ENCODE assay signal across 21 cellular contexts in genomic region chr10:9253121-9253520, GRCh38.
DNase-seq lines count a peak whose midpoint lies in the region; ATAC-seq, FAIRE-seq and TF ChIP-seq lines count a peak whose summit lies in the region.
"Had no signal": no experiment of that assay in that cellular context is flagged by ENCODE, and none has a peak within 500 bp of the region (broad histone marks: within the 10 kb centered on the region; RNA-seq: fewer than 3 reads in every experiment).

No MANE protein-coding gene starts in this region.

- intact Hi-C loops in A673 (cut with micrococcal nuclease; ENCODE audit: unreplicated experiment), result no loop called here

- no peaks in the 10 kb centered on the region for H3K9me3 ChIP-seq in A673 (ENCODE audit: low read depth, low read length, poor library complexity, severe bottlenecking)
- peaks cover 10% of the 10 kb centered on the region for H3K9me3 ChIP-seq in adipocyte (ENCODE audit: control insufficient read depth, low read length)
- H3K9me3 ChIP-seq: SJSA1, suprapubic skin had no signal

- FAIRE-seq in GM12892 (lab: Jason Lieb, UNC), result no peak
- FAIRE-seq: colon had no signal

- no peaks in the 10 kb centered on the region for H3K4me1 ChIP-seq in A673 (ENCODE audit: insufficient read depth, low read length, poor library complexity, severe bottlenecking)
- peaks cover 29% of the 10 kb centered on the region for H3K4me1 ChIP-seq in adipocyte (ENCODE audit: control insufficient read depth, insufficient read depth, low read length)
- H3K4me1 ChIP-seq: SJSA1, suprapubic skin had no signal

- H3K36me3 ChIP-seq in A673 (ENCODE audit: insufficient read depth, low read length, poor library complexity, severe bottlenecking) (no peaks in the 10 kb centered on the region), adipocyte (ENCODE audit: control insufficient read depth, insufficient read depth, low read length, severe bottlenecking) (no peaks in the 10 kb centered on the region)
- H3K36me3 ChIP-seq: SJSA1, suprapubic skin had no signal

- CTCF ChIA-PET in A673 (lab: Charles Lee), result no interaction called here

- DNase-seq in A673 (ENCODE audit: low spot score), result peak; percentile 8
- peak; percentile 5 for DNase-seq in HS-5 (ENCODE audit: low read depth)
- peak; percentile 32 for DNase-seq in adipocyte (ENCODE audit: low read depth)
- DNase-seq in fibroblast of pulmonary artery (ENCODE audit: low read depth), result peak; percentile 11
- no peak for DNase-seq in erythroblast (lab: John Stamatoyannopoulos, UW)
- DNase-seq in GM12892 (ENCODE audit: insufficient read length), result no peak
- DNase-seq: activated CD4-positive, alpha-beta T cell treated with anti-CD3 and anti-CD28 coated beads, Interleukin-2, amount 50 U/mL, for 48 hours; activated naive CD4-positive, alpha-beta T cell treated with anti-CD3 and anti-CD28 coated beads for 36 hours; aorta; CD8-positive, alpha-beta T cell; NCI-H1436; NCI-H2171; NCI-H69; retina; stimulated activated CD4-positive, alpha-beta T cell treated with anti-CD3 and anti-CD28 coated beads, Interleukin-15, amount 100 ng/mL, for 24 hours had no signal

- POLR2A ChIA-PET in A673 (lab: Charles Lee; ENCODE audit: low non-redundant PET), result no interaction called here

- no peak for ATAC-seq in HG03565 (IDR thresholded peaks at IDR 0.05; ENCODE audit: unreplicated experiment)
- no peak for ATAC-seq in HG02763 (IDR thresholded peaks at IDR 0.05; ENCODE audit: unreplicated experiment)
- ATAC-seq: CD8-positive, alpha-beta T cell; left lobe of liver had no signal

- H3K4me3 ChIP-seq in A673 (ENCODE audit: low read depth, low read length, poor library complexity, severe bottlenecking) (no peak overlapping the region), adipocyte (ENCODE audit: low read length) (peak overlapping the region; percentile 9), fibroblast of pulmonary artery (replicated peaks; ENCODE audit: low read depth, low read length) (no peak overlapping the region)
- H3K4me3 ChIP-seq: SJSA1, suprapubic skin had no signal

- peak overlapping the region; percentile 14 for H3K9ac ChIP-seq in adipocyte (ENCODE audit: low read length)

- TF ChIP-seq POLR2A in erythroblast (IDR thresholded peaks at IDR 0.05; ENCODE audit: low read length) (no peak), GM12892 (IDR thresholded peaks at IDR 0.05; ENCODE audit: low read depth, low read length) (no peak)

- BruUV-seq in A673 (replicated peaks; lab: Mats Ljungman, UMichigan), result no TSS peak

- H3K27me3 ChIP-seq in A673 (replicated peaks; ENCODE audit: insufficient read depth, low read depth, low read length, poor library complexity) (no peaks in the 10 kb centered on the region), adipocyte (replicated peaks; ENCODE audit: control insufficient read depth, insufficient read depth, low read length) (no peaks in the 10 kb centered on the region)
- H3K27me3 ChIP-seq: SJSA1, suprapubic skin had no signal

- TF ChIP-seq CTCF in A673 (conservative IDR thresholded peaks at IDR 0.05; ENCODE audit: low read depth, low read length), result no peak
- no peak for TF ChIP-seq CTCF in fibroblast of pulmonary artery (IDR thresholded peaks at IDR 0.05; ENCODE audit: low read length, missing control alignments)

- no peak overlapping the region for H3K27ac ChIP-seq in A673 (ENCODE audit: low read depth, low read length, poor library complexity, severe bottlenecking)
- H3K27ac ChIP-seq: SJSA1, suprapubic skin had no signal

Comparison
In these comparisons a context has a peak if more than half of its experiments do, and no peak if none do; other contexts are left out.
1. DNase-seq: peak in A673 (single experiment), HS-5 (single experiment), adipocyte (single experiment) and fibroblast of pulmonary artery (single experiment); none in erythroblast (0 of 2) and GM12892 (single experiment).